28 cellular contexts compared by ENCODE assay signal in the genomic region with DNA sequence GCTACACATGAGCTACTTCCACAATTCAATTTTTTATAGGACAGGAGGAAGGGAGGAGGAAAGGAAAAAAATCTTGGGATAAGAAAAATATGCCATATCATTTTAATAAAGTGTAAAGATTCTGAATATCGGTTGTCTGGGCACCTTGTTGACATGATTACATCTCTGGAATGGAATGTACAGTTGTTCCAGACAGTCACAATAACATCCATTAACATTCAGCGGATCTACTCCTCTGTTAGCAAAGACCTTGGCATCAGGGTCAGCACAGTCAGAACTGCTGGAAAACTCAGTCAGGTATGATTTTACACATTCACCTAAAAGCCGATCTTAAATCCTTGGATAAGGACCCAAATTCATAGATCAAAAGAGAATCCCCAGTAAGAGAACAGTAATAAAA.
"Had no signal": no experiment of that assay in that cellular context is flagged by ENCODE, and none has a peak within 500 bp of the region (broad histone marks: within the 10 kb centered on the region; RNA-seq: fewer than 3 reads in every experiment).

No MANE protein-coding gene starts in this region.

- H3K4me3 Mint-ChIP-seq: activated CD4-positive, alpha-beta T cell treated with anti-CD3 and anti-CD28 coated beads for 36 hours; activated T-cell treated with anti-CD3 and anti-CD28 coated beads, Interleukin-2, amount 50 U/mL, for 72 hours; natural killer cell; stimulated activated naive CD8-positive, alpha-beta T cell treated with anti-CD3 and anti-CD28 coated beads, Interleukin-15, Interleukin-2, amounts not matched to agents 100 ng/mL and 50 ng/mL, for 24 hours had no signal

- ATAC-seq: activated CD4-positive, alpha-beta T cell treated with anti-CD3 and anti-CD28 coated beads for 36 hours; activated naive CD4-positive, alpha-beta T cell treated with anti-CD3 and anti-CD28 coated beads, Interleukin-2, amount 50 U/mL, for 72 hours; activated T-cell treated with anti-CD3 and anti-CD28 coated beads, Interleukin-2, amount 50 U/mL, for 72 hours; left colon; natural killer cell; right cardiac atrium had no signal

- H3K27ac ChIP-seq: cardiac muscle cell, hepatocyte, thoracic aorta, vagina had no signal

- H3K36me3 ChIP-seq: cardiac muscle cell, thoracic aorta, vagina had no signal

- H3K9me3 ChIP-seq: thoracic aorta, vagina had no signal

- H3K27me3 ChIP-seq: cardiac muscle cell, hepatocyte, vagina had no signal

- DNase-seq: activated CD4-positive, alpha-beta T cell treated with anti-CD3 and anti-CD28 coated beads for 36 hours; activated CD4-positive, alpha-beta T cell treated with anti-CD3 and anti-CD28 coated beads, Interleukin-2, amount 50 U/mL, for 4 hours; activated CD4-positive, CD25-positive, alpha-beta regulatory T cell; activated naive CD4-positive, alpha-beta T cell; activated T-cell treated with anti-CD3 and anti-CD28 coated beads for 4 hours; activated T-cell treated with anti-CD3 and anti-CD28 coated beads, Interleukin-2, amount 50 U/mL, for 72 hours; aorta; cerebellar nuclear complex; effector CD4-positive, alpha-beta T cell; glutamatergic neuron; left colon; mammary epithelial cell; midbrain; natural killer cell; posterior cingulate gyrus; right cardiac atrium; stimulated activated CD4-positive, alpha-beta T cell treated with anti-CD3 and anti-CD28 coated beads, Interleukin-12 subunit alpha, Interleukin-12 subunit beta, amount 100 ng/mL, for 4 hours; stimulated activated CD4-positive, alpha-beta T cell treated with anti-CD3 and anti-CD28 coated beads, Interleukin-4, amount 100 ng/mL, for 1 hour; trophoblast cell had no signal

- H3K9me3 Mint-ChIP-seq: activated naive CD4-positive, alpha-beta T cell treated with anti-CD3 and anti-CD28 coated beads, Interleukin-2, amount 50 U/mL, for 72 hours; activated T-cell treated with anti-CD3 and anti-CD28 coated beads, Interleukin-2, amount 50 U/mL, for 72 hours; natural killer cell; stimulated activated naive CD8-positive, alpha-beta T cell treated with anti-CD3 and anti-CD28 coated beads, Interleukin-15, Interleukin-2, amounts not matched to agents 100 ng/mL and 50 ng/mL, for 24 hours had no signal

- H3K4me1 ChIP-seq: vagina had no signal

- H2AFZ ChIP-seq: hepatocyte had no signal

- H3K27ac Mint-ChIP-seq: activated CD4-positive, alpha-beta T cell treated with anti-CD3 and anti-CD28 coated beads for 36 hours; activated naive CD4-positive, alpha-beta T cell treated with anti-CD3 and anti-CD28 coated beads, Interleukin-2, amount 50 U/mL, for 72 hours; activated T-cell treated with anti-CD3 and anti-CD28 coated beads, Interleukin-2, amount 50 U/mL, for 72 hours; brain; natural killer cell; stimulated activated naive CD8-positive, alpha-beta T cell treated with anti-CD3 and anti-CD28 coated beads, Interleukin-15, Interleukin-2, amounts not matched to agents 100 ng/mL and 50 ng/mL, for 24 hours had no signal

- H3K4me3 ChIP-seq: cardiac muscle cell, hepatocyte, thoracic aorta, vagina had no signal

- H3K4me2 ChIP-seq: hepatocyte had no signal

- FAIRE-seq: frontal cortex, keratinocyte had no signal

- H3K4me1 Mint-ChIP-seq: activated CD4-positive, alpha-beta T cell treated with anti-CD3 and anti-CD28 coated beads for 36 hours; natural killer cell had no signal

- H3K36me3 Mint-ChIP-seq: activated naive CD4-positive, alpha-beta T cell treated with anti-CD3 and anti-CD28 coated beads, Interleukin-2, amount 50 U/mL, for 72 hours; brain; natural killer cell had no signal

- H3K79me2 ChIP-seq: hepatocyte had no signal
